In the genomic region with DNA sequence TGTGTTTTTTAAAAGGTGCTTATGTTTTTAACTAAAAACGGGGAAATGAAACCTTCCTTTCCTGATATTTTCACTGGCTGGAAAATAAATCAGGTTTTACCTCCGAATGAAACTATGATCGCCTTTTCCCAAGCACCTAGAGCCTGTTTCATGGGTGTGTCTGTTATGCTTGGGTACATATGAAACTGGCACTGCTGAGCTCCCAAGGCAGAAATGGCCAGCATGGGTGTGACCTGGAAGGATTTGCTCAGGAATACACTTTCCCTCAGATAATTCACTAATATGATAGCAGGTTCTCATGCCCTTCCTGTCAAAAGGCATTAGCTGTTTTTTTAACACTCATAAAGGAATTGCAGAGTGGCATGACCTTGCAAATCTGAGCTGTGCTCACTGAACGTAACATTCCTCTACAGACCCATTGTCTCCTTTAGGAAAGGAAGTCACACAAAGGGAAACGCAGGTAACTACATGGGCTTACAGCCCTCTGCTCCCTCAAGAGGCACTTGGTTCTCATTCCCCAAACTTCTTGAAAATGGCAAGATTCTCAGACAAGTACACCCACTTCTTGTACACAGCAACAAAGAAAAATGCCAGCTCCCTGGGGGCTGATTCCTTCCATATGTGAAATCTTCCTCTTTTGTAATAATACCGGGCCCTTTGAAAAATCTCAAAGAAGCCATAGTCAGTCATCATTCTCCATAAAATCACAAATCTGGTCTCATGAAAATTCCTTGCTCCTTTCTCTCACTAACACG, we compare ENCODE assay signal across 1 cellular context.
TF ChIP-seq lines count a peak whose summit lies in the region.

No MANE protein-coding gene starts in this region.

TF ChIP-seq in WTC11, 78 proteins besides CTCF, POLR2A, EP300 and RAD21 (continued from another document):
- TF ChIP-seq, protein P1, sequence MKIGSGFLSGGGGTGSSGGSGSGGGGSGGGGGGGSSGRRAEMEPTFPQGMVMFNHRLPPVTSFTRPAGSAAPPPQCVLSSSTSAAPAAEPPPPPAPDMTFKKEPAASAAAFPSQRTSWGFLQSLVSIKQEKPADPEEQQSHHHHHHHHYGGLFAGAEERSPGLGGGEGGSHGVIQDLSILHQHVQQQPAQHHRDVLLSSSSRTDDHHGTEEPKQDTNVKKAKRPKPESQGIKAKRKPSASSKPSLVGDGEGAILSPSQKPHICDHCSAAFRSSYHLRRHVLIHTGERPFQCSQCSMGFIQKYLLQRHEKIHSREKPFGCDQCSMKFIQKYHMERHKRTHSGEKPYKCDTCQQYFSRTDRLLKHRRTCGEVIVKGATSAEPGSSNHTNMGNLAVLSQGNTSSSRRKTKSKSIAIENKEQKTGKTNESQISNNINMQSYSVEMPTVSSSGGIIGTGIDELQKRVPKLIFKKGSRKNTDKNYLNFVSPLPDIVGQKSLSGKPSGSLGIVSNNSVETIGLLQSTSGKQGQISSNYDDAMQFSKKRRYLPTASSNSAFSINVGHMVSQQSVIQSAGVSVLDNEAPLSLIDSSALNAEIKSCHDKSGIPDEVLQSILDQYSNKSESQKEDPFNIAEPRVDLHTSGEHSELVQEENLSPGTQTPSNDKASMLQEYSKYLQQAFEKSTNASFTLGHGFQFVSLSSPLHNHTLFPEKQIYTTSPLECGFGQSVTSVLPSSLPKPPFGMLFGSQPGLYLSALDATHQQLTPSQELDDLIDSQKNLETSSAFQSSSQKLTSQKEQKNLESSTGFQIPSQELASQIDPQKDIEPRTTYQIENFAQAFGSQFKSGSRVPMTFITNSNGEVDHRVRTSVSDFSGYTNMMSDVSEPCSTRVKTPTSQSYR (CRISPR knock-in tag; IDR thresholded peaks at IDR 0.05): no peak
- TF ChIP-seq FOXP1 (CRISPR knock-in tag; IDR thresholded peaks at IDR 0.05; ENCODE audit: borderline replicate concordance): no peak
- TF ChIP-seq CBFB (CRISPR knock-in tag; IDR thresholded peaks at IDR 0.05; ENCODE audit: low read depth): no peak
